8 cellular contexts compared by ENCODE assay signal in genomic region chr2:147045113-147045512, GRCh38.
DNase-seq lines count a peak whose midpoint lies in the region; ATAC-seq and TF ChIP-seq lines count a peak whose summit lies in the region.

No MANE protein-coding gene starts in this region.

- ATAC-seq in activated CD4-positive, CD25-positive, alpha-beta regulatory T cell treated with anti-CD3 and anti-CD28 coated beads, Interleukin-2, amount 50 U/mL, for 24 hours = no peak
- ATAC-seq in HG02759 (IDR thresholded peaks at IDR 0.05; ENCODE audit: unreplicated experiment) = peak; percentile 74

- WGBS in iPS DF 6.9 (ENCODE audit: insufficient coverage, insufficient read length) = no CpG with 5 or more reads among the region's 2 CpGs

- H3K36me3 Mint-ChIP-seq in activated naive CD4-positive, alpha-beta T cell treated with anti-CD3 and anti-CD28 coated beads for 36 hours (ENCODE audit: low read depth) = no peaks in the 10 kb centered on the region

- H3K9ac ChIP-seq in OCI-LY3 (ENCODE audit: low read length) = no peak overlapping the region

- H3K27me3 ChIP-seq in OCI-LY3 (ENCODE audit: low read depth, low read length) (peaks cover 3% of the 10 kb centered on the region; the same call in 1 of the 2 replicates), iPS DF 6.9 (ENCODE audit: control insufficient read depth, insufficient read depth, low read length) (no peaks in the 10 kb centered on the region)

- peaks cover 4% of the 10 kb centered on the region for H3K4me1 ChIP-seq in OCI-LY3 (ENCODE audit: low read length)
- peaks cover 2% of the 10 kb centered on the region; the same call in 1 of the 2 replicates for H3K4me1 ChIP-seq in iPS DF 6.9 (ENCODE audit: control insufficient read depth, insufficient read depth, low read length)

- TF ChIP-seq CTCF in OCI-LY3 (IDR thresholded peaks at IDR 0.05; ENCODE audit: low read depth, low read length) = peak; percentile 86

- H3K4me2 ChIP-seq in OCI-LY3 (ENCODE audit: low read length) = no peak overlapping the region

- no peak overlapping the region for H3K4me3 ChIP-seq in OCI-LY3 (ENCODE audit: low read length)
- no peak overlapping the region for H3K4me3 ChIP-seq in iPS DF 6.9 (ENCODE audit: low read length)

- no peaks in the 10 kb centered on the region for H3K36me3 ChIP-seq in OCI-LY3 (replicated peaks; ENCODE audit: low read depth, low read length)
- no peaks in the 10 kb centered on the region for H3K36me3 ChIP-seq in iPS DF 6.9 (ENCODE audit: control insufficient read depth, insufficient read depth, low read length)

- CTCF ChIA-PET in activated naive CD4-positive, alpha-beta T cell treated with anti-CD3 and anti-CD28 coated beads for 36 hours (lab: Charles Lee) = interaction anchor here (0.6 to 3.7 kb wide), 16 partner anchors 11 to 868 kb away, joined by 3 to 24 read pairs (median 4); no protein-coding TSS in a partner anchor

- H3K79me2 ChIP-seq in OCI-LY3 (ENCODE audit: low read length) = no peaks in the 10 kb centered on the region

- H3K4me1 Mint-ChIP-seq in activated naive CD4-positive, alpha-beta T cell treated with anti-CD3 and anti-CD28 coated beads for 36 hours (ENCODE audit: low read depth) = peaks cover 4% of the 10 kb centered on the region

- no peaks in the 10 kb centered on the region for H3K27me3 Mint-ChIP-seq in activated naive CD4-positive, alpha-beta T cell treated with anti-CD3 and anti-CD28 coated beads for 36 hours (ENCODE audit: low read depth)

- no peak overlapping the region for H3K27ac ChIP-seq in OCI-LY3 (ENCODE audit: low read length)
- no peak overlapping the region for H3K27ac ChIP-seq in iPS DF 6.9 (ENCODE audit: low read length)

- peak; percentile 46 for DNase-seq in activated CD4-positive, CD25-positive, alpha-beta regulatory T cell treated with anti-CD3 and anti-CD28 coated beads, Interleukin-2, amount 50 U/mL, for 72 hours
- peak; percentile 67 for DNase-seq in activated naive CD4-positive, alpha-beta T cell treated with anti-CD3 and anti-CD28 coated beads for 36 hours
- peak; percentile 47 for DNase-seq in iPS DF 6.9 (ENCODE audit: low read depth, low spot score)
- peak; percentile 59 to 64 for DNase-seq in stimulated activated CD4-positive, alpha-beta T cell treated with anti-CD3 and anti-CD28 coated beads, Interleukin-2, amount 100 ng/mL, for 24 hours
- no peak for DNase-seq in KG1 (lab: John Stamatoyannopoulos, UW)

- no peaks in the 10 kb centered on the region for H3K9me3 ChIP-seq in OCI-LY3 (ENCODE audit: insufficient read depth, low read length)
- H3K9me3 ChIP-seq in iPS DF 6.9 (ENCODE audit: control insufficient read depth, insufficient read depth, low read length) = no peaks in the 10 kb centered on the region

- peak overlapping the region; percentile 71; the same call in 1 of the 2 replicates for H2AFZ ChIP-seq in OCI-LY3 (ENCODE audit: low read depth, low read length)

- intact Hi-C loops in activated naive CD4-positive, alpha-beta T cell treated with anti-CD3 and anti-CD28 coated beads for 36 hours (cut with micrococcal nuclease) = loop anchor here (1.0 to 2.0 kb wide), 3 partner anchors 38 to 866 kb away; no protein-coding TSS in a partner anchor

- no peak overlapping the region for H3K27ac Mint-ChIP-seq in activated naive CD4-positive, alpha-beta T cell treated with anti-CD3 and anti-CD28 coated beads for 36 hours

- no peaks in the 10 kb centered on the region for H3K9me3 Mint-ChIP-seq in activated naive CD4-positive, alpha-beta T cell treated with anti-CD3 and anti-CD28 coated beads for 36 hours

- H3K4me3 Mint-ChIP-seq in activated naive CD4-positive, alpha-beta T cell treated with anti-CD3 and anti-CD28 coated beads for 36 hours = no peak overlapping the region

- H4K20me1 ChIP-seq in OCI-LY3 (ENCODE audit: insufficient read depth, low read length) = no peaks in the 10 kb centered on the region
